22 cellular contexts compared by ENCODE assay signal in the genomic region with DNA sequence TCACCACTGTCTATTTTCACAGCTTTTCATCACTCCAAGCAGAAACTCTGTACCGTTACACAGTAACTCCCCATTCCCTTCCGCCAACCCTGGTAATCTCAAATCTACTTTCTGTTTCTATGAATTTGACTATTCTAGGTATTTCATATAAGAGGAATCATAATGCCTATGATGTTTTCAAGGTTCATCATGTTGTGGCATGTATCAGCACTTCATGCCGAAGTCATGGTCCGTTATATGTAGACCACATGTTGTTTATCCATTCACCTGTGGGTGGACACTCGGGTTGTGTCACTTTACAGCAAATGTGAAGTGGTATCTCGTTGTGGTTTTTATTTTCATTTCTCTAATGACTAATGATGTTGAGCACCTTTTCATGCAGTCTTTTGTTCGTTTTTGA. TPM values are rescaled to one million over a fixed set of nuclear protein-coding genes. Genes with fewer than 3 reads are reported as not detected.
A peak's percentile ranks its signal among the peaks of the same experiment; 100 is the strongest.
DNase-seq lines count a peak whose midpoint lies in the region; ATAC-seq lines count a peak whose summit lies in the region.
"Had no signal": no experiment of that assay in that cellular context is flagged by ENCODE, and none has a peak within 500 bp of the region (broad histone marks: within the 10 kb centered on the region; RNA-seq: fewer than 3 reads in every experiment).

No MANE protein-coding gene starts in this region.

- no peaks in the 10 kb centered on the region for H3K9me3 Mint-ChIP-seq in activated T-cell treated with anti-CD3 and anti-CD28 coated beads, Interleukin-2, amount 50 U/mL, for 72 hours
- no peaks in the 10 kb centered on the region for H3K9me3 Mint-ChIP-seq in activated T-helper 2 cell treated with anti-CD3 and anti-CD28 coated beads, Interferon-gamma antibody, Interleukin-2, Interleukin-4, amounts not matched to agents 10 μg/mL and 5 μg/mL and 100 μg/mL, durations not matched to agents 14 hours and 24 hours and 36 hours
- no peaks in the 10 kb centered on the region for H3K9me3 Mint-ChIP-seq in stimulated activated effector memory CD8-positive, alpha-beta T cell treated with anti-CD3 and anti-CD28 coated beads, Interleukin-12 subunit alpha, Interleukin-12 subunit beta, amount 100 ng/mL, for 72 hours
- H3K9me3 Mint-ChIP-seq: GM23338 had no signal

- no peaks in the 10 kb centered on the region for H3K27me3 ChIP-seq in mesenchymal stem cell (ENCODE audit: control insufficient read depth in 1 of 2, insufficient read depth in 1 of 2, low read length in 2 of 2)

- H2BK120ac ChIP-seq in mesenchymal stem cell (ENCODE audit: low read depth, low read length), result no peak overlapping the region

- over 99% methylated on average over 5 of the region's 7 CpGs for WGBS in mesenchymal stem cell

- no peak overlapping the region for H3K14ac ChIP-seq in mesenchymal stem cell (ENCODE audit: low read length in 2 of 2)

- H2AFZ ChIP-seq in mesenchymal stem cell (ENCODE audit: low read depth, low read length), result no peak overlapping the region
- H2AFZ ChIP-seq: GM23338 had no signal

- H3K18ac ChIP-seq in mesenchymal stem cell (ENCODE audit: low read depth in 1 of 2, low read length in 2 of 2), result no peak overlapping the region

- H3K4me2 ChIP-seq in mesenchymal stem cell (ENCODE audit: low read length, poor library complexity, severe bottlenecking), result no peak overlapping the region
- H3K4me2 ChIP-seq: GM23338 had no signal

- no peak overlapping the region for H4K91ac ChIP-seq in mesenchymal stem cell (ENCODE audit: low read length)

- H2BK15ac ChIP-seq in mesenchymal stem cell (ENCODE audit: low read depth, poor library complexity, severe bottlenecking), result no peak overlapping the region

- H3K4me3 Mint-ChIP-seq in activated T-cell treated with anti-CD3 and anti-CD28 coated beads, Interleukin-2, amount 50 U/mL, for 72 hours, result peak overlapping the region in 1 of 2 donors; percentile 70
- no peak overlapping the region for H3K4me3 Mint-ChIP-seq in activated T-helper 2 cell treated with anti-CD3 and anti-CD28 coated beads, Interferon-gamma antibody, Interleukin-2, Interleukin-4, amounts not matched to agents 10 μg/mL and 5 μg/mL and 100 μg/mL, durations not matched to agents 14 hours and 24 hours and 36 hours (ENCODE audit: low read depth)
- H3K4me3 Mint-ChIP-seq in stimulated activated effector memory CD8-positive, alpha-beta T cell treated with anti-CD3 and anti-CD28 coated beads, Interleukin-12 subunit alpha, Interleukin-12 subunit beta, amount 100 ng/mL, for 72 hours, result no peak overlapping the region
- H3K4me3 Mint-ChIP-seq: GM23338 had no signal

- no peak overlapping the region for H2BK12ac ChIP-seq in mesenchymal stem cell (ENCODE audit: low read length in 2 of 2)

- no peaks in the 10 kb centered on the region for H3K4me1 ChIP-seq in mesenchymal stem cell (ENCODE audit: control insufficient read depth, insufficient read depth, low read depth, low read length)

- H3K27ac ChIP-seq in mesenchymal stem cell (ENCODE audit: low read length, poor library complexity, severe bottlenecking), result no peak overlapping the region
- H3K27ac ChIP-seq: 22Rv1, C4-2B, RWPE1 had no signal

- peak overlapping the region; percentile 39 for H3K27ac Mint-ChIP-seq in activated T-cell treated with anti-CD3 and anti-CD28 coated beads, Interleukin-2, amount 50 U/mL, for 72 hours
- peak overlapping the region; percentile 53 for H3K27ac Mint-ChIP-seq in activated T-helper 2 cell treated with anti-CD3 and anti-CD28 coated beads, Interferon-gamma antibody, Interleukin-2, Interleukin-4, amounts not matched to agents 10 μg/mL and 5 μg/mL and 100 μg/mL, durations not matched to agents 14 hours and 24 hours and 36 hours
- H3K27ac Mint-ChIP-seq in stimulated activated effector memory CD8-positive, alpha-beta T cell treated with anti-CD3 and anti-CD28 coated beads, Interleukin-12 subunit alpha, Interleukin-12 subunit beta, amount 100 ng/mL, for 72 hours, result no peak overlapping the region
- H3K27ac Mint-ChIP-seq: GM23338 had no signal

- H2BK5ac ChIP-seq in mesenchymal stem cell (ENCODE audit: low read depth, low read length, poor library complexity, severe bottlenecking), result no peak overlapping the region

- H2AK5ac ChIP-seq in mesenchymal stem cell (ENCODE audit: low read length, severe bottlenecking), result no peak overlapping the region

- no peak overlapping the region for H4K8ac ChIP-seq in mesenchymal stem cell (ENCODE audit: low read length)

- intact Hi-C loops in activated T-helper 2 cell treated with anti-CD3 and anti-CD28 coated beads, Interferon-gamma antibody, Interleukin-2, Interleukin-4, amounts not matched to agents 10 μg/mL and 5 μg/mL and 100 μg/mL, durations not matched to agents 14 hours and 24 hours and 36 hours (cut with micrococcal nuclease), result no loop called here

- no peak overlapping the region for H3K23ac ChIP-seq in mesenchymal stem cell (ENCODE audit: low read length in 2 of 2)

- no peak overlapping the region for H3K9ac ChIP-seq in mesenchymal stem cell (ENCODE audit: low read length)

- no peaks in the 10 kb centered on the region for H3K9me3 ChIP-seq in mesenchymal stem cell (ENCODE audit: control insufficient read depth, low read length)

- peaks cover 34 to 75% of the 10 kb centered on the region in 2 experiments for H3K36me3 ChIP-seq in mesenchymal stem cell (ENCODE audit: control insufficient read depth in 1 of 2, insufficient read depth in 2 of 2, low read depth in 1 of 2, low read length in 2 of 2)

- no peak overlapping the region for H3K4me3 ChIP-seq in mesenchymal stem cell (ENCODE audit: insufficient read depth in 1 of 2, low read depth in 1 of 2, low read length in 2 of 2)
- H3K4me3 ChIP-seq: GM23338 had no signal

- H3K27me3 Mint-ChIP-seq in activated T-cell treated with anti-CD3 and anti-CD28 coated beads, Interleukin-2, amount 50 U/mL, for 72 hours (ENCODE audit: low read depth), result no peaks in the 10 kb centered on the region
- H3K27me3 Mint-ChIP-seq in activated T-helper 2 cell treated with anti-CD3 and anti-CD28 coated beads, Interferon-gamma antibody, Interleukin-2, Interleukin-4, amounts not matched to agents 10 μg/mL and 5 μg/mL and 100 μg/mL, durations not matched to agents 14 hours and 24 hours and 36 hours (ENCODE audit: low read depth), result no peaks in the 10 kb centered on the region

- ATAC-seq in activated T-cell treated with anti-CD3 and anti-CD28 coated beads, Interleukin-2, amount 50 U/mL, for 72 hours (replicated peaks in 1 of 2), result peak; percentile 72 to 86
- peak; percentile 75 for ATAC-seq in stimulated activated effector memory CD8-positive, alpha-beta T cell treated with anti-CD3 and anti-CD28 coated beads, Interleukin-12 subunit alpha, Interleukin-12 subunit beta, amount 100 ng/mL, for 72 hours
- ATAC-seq: GM23338, PC-3 had no signal

- peaks cover 9% of the 10 kb centered on the region for H3K4me1 Mint-ChIP-seq in activated T-cell treated with anti-CD3 and anti-CD28 coated beads, Interleukin-2, amount 50 U/mL, for 72 hours (ENCODE audit: low read depth)
- H3K4me1 Mint-ChIP-seq in activated T-helper 2 cell treated with anti-CD3 and anti-CD28 coated beads, Interferon-gamma antibody, Interleukin-2, Interleukin-4, amounts not matched to agents 10 μg/mL and 5 μg/mL and 100 μg/mL, durations not matched to agents 14 hours and 24 hours and 36 hours (ENCODE audit: low read depth), result peaks cover 15% of the 10 kb centered on the region
- H3K4me1 Mint-ChIP-seq in stimulated activated effector memory CD8-positive, alpha-beta T cell treated with anti-CD3 and anti-CD28 coated beads, Interleukin-12 subunit alpha, Interleukin-12 subunit beta, amount 100 ng/mL, for 72 hours, result peaks cover 11% of the 10 kb centered on the region
- H3K4me1 Mint-ChIP-seq: GM23338 had no signal

- no peaks in the 10 kb centered on the region for H3K79me1 ChIP-seq in mesenchymal stem cell (replicated peaks; ENCODE audit: low read length, poor library complexity, severe bottlenecking)

- H3K4ac ChIP-seq in mesenchymal stem cell (ENCODE audit: low read depth in 1 of 2, low read length in 2 of 2), result no peak overlapping the region

- peaks cover 9 to 31% of the 10 kb centered on the region in 2 donors for H3K36me3 Mint-ChIP-seq in activated T-cell treated with anti-CD3 and anti-CD28 coated beads, Interleukin-2, amount 50 U/mL, for 72 hours (ENCODE audit: insufficient read depth in 2 of 2)
- H3K36me3 Mint-ChIP-seq in activated T-helper 2 cell treated with anti-CD3 and anti-CD28 coated beads, Interferon-gamma antibody, Interleukin-2, Interleukin-4, amounts not matched to agents 10 μg/mL and 5 μg/mL and 100 μg/mL, durations not matched to agents 14 hours and 24 hours and 36 hours (ENCODE audit: low read depth), result peaks cover 63% of the 10 kb centered on the region
- H3K36me3 Mint-ChIP-seq in stimulated activated effector memory CD8-positive, alpha-beta T cell treated with anti-CD3 and anti-CD28 coated beads, Interleukin-12 subunit alpha, Interleukin-12 subunit beta, amount 100 ng/mL, for 72 hours, result peaks cover 98% of the 10 kb centered on the region

- DNase-seq in DMS79 (lab: John Stamatoyannopoulos, UW) (peak; percentile 10), DMS79 treated with DMSO at 0.1 percent for 48 hours (lab: John Stamatoyannopoulos, UW) (no peak), GM19238 (ENCODE audit: insufficient read length, low spot score) (no peak), mesenchymal stem cell (no peak)
- DNase-seq in activated T-cell treated with anti-CD3 and anti-CD28 coated beads, Interleukin-2, amount 50 U/mL, for 72 hours, result peak in 1 of 2 donors; percentile 9
- no peak for DNase-seq in activated T-cell treated with anti-CD3 and anti-CD28 coated beads, Interleukin-2, amount 50 U/mL, for 48 hours
- no peak for DNase-seq in activated T-helper 2 cell treated with anti-CD3 and anti-CD28 coated beads, Interferon-gamma antibody, Interleukin-2, Interleukin-4, amounts not matched to agents 10 μg/mL and 5 μg/mL and 100 μg/mL, durations not matched to agents 14 hours and 24 hours and 36 hours (ENCODE audit: low spot score)
- DNase-seq in stimulated activated effector memory CD8-positive, alpha-beta T cell treated with anti-CD3 and anti-CD28 coated beads, Interleukin-12 subunit alpha, Interleukin-12 subunit beta, amount 100 ng/mL, for 72 hours (ENCODE audit: low spot score in 2 of 2), result no peak
- DNase-seq: AML-193, DND-41, HCEC 1CT, IMR-90, NCI-H1417, NCI-H187, NCI-H226, NCI-H524, PC-3 had no signal

RNA-seq across cellular contexts. Expression of gene CPSF3, which starts 21.6 kb away (rescaled TPM):
- 10 to 100 TPM; 62.3 to 75.0 TPM for total RNA-seq in activated T-cell treated with anti-CD3 and anti-CD28 coated beads, Interleukin-2, amount 50 U/mL, for 72 hours
- 69.5 and 73.2 TPM in 2 replicates for total RNA-seq in activated T-helper 2 cell treated with anti-CD3 and anti-CD28 coated beads, Interferon-gamma antibody, Interleukin-2, Interleukin-4, amounts not matched to agents 10 μg/mL and 5 μg/mL and 100 μg/mL, durations not matched to agents 14 hours and 24 hours and 36 hours
- polyA plus RNA-seq in mesenchymal stem cell (2013, experiment 1 of 2), result 26.5 TPM
- 27.3 TPM for polyA plus RNA-seq in mesenchymal stem cell (2013, experiment 2 of 2)

RNA-seq across cellular contexts. Expression of gene ITGB1BP1, which starts 21.8 kb away (rescaled TPM):
- 100 to 1,000 TPM in 1 of 2 donors, 10 to 100 TPM in 1; 79.5 to 132 TPM for total RNA-seq in activated T-cell treated with anti-CD3 and anti-CD28 coated beads, Interleukin-2, amount 50 U/mL, for 72 hours
- 118 and 128 TPM in 2 replicates for total RNA-seq in activated T-helper 2 cell treated with anti-CD3 and anti-CD28 coated beads, Interferon-gamma antibody, Interleukin-2, Interleukin-4, amounts not matched to agents 10 μg/mL and 5 μg/mL and 100 μg/mL, durations not matched to agents 14 hours and 24 hours and 36 hours
- polyA plus RNA-seq in mesenchymal stem cell (2013, experiment 1 of 2), result 138 TPM
- polyA plus RNA-seq in mesenchymal stem cell (2013, experiment 2 of 2), result 132 TPM

RNA-seq across cellular contexts. Expression of gene IAH1, which starts 29.3 kb away (rescaled TPM):
- 10 to 100 TPM; 70.4 to 75.9 TPM for total RNA-seq in activated T-cell treated with anti-CD3 and anti-CD28 coated beads, Interleukin-2, amount 50 U/mL, for 72 hours
- total RNA-seq in activated T-helper 2 cell treated with anti-CD3 and anti-CD28 coated beads, Interferon-gamma antibody, Interleukin-2, Interleukin-4, amounts not matched to agents 10 μg/mL and 5 μg/mL and 100 μg/mL, durations not matched to agents 14 hours and 24 hours and 36 hours, result 82.0 and 82.4 TPM in 2 replicates
- not detected for polyA plus RNA-seq in mesenchymal stem cell (2013, experiment 1 of 2)
- not detected for polyA plus RNA-seq in mesenchymal stem cell (2013, experiment 2 of 2)
- total RNA-seq: G401 had no signal
